In the genomic region with DNA sequence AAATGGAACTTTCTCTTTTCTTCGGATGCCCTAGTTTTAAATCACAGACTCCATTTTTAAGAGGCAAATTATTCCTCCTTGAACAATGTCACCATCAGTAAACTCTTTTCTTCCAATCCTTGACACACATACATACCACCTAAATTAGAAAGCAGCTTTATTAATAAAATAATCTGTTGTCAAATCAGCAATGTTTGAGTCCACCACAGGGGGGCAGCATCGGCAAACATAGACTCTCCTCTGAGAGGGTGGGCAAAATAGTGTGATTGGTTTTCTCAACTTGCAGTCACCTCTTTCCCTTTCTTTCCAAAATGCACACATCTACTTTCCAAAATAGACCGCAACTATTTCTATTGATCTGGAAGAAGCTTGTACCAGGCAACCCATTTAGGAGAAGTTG, we compare ENCODE assay signal across 8 cellular contexts.
DNase-seq lines count a peak whose midpoint lies in the region; ATAC-seq lines count a peak whose summit lies in the region.

No MANE protein-coding gene starts in this region.

- no peaks in the 10 kb centered on the region for H3K9me3 Mint-ChIP-seq in CD4-positive, CD25-positive, alpha-beta regulatory T cell

- H3K27ac ChIP-seq in CD4-positive, CD25-positive, alpha-beta regulatory T cell (ENCODE audit: insufficient read depth, low read length, poor library complexity, severe bottlenecking), result peak overlapping the region; percentile 57

- peak overlapping the region; percentile 38 to 65 (median 54) for H3K27ac Mint-ChIP-seq in CD4-positive, CD25-positive, alpha-beta regulatory T cell

- no peaks in the 10 kb centered on the region for H3K9me3 ChIP-seq in CD4-positive, CD25-positive, alpha-beta regulatory T cell (ENCODE audit: control insufficient read depth in 2 of 2, low read length in 2 of 2)

- H3K4me3 Mint-ChIP-seq in CD4-positive, CD25-positive, alpha-beta regulatory T cell, result peak overlapping the region; percentile 85 to 90 (median 87)

- H3K27me3 Mint-ChIP-seq in CD4-positive, CD25-positive, alpha-beta regulatory T cell, result peaks cover 5% of the 10 kb centered on the region

- peak overlapping the region; percentile 65 for H3K4me3 ChIP-seq in CD4-positive, CD25-positive, alpha-beta regulatory T cell (ENCODE audit: low read depth, low read length)

- no peaks in the 10 kb centered on the region for H3K36me3 Mint-ChIP-seq in CD4-positive, CD25-positive, alpha-beta regulatory T cell

- no peak for ATAC-seq in CD4-positive, CD25-positive, alpha-beta regulatory T cell (ENCODE audit: low read depth in 2 of 2)
- no peak for ATAC-seq in GM21515 (IDR thresholded peaks at IDR 0.05; ENCODE audit: unreplicated experiment)
- no peak for ATAC-seq in GM21717 (IDR thresholded peaks at IDR 0.05; ENCODE audit: unreplicated experiment)
- no peak for ATAC-seq in GM18858 (IDR thresholded peaks at IDR 0.05; ENCODE audit: unreplicated experiment)
- ATAC-seq in GM19324 (IDR thresholded peaks at IDR 0.05; ENCODE audit: low FRiP score, unreplicated experiment), result no peak

- peaks cover 0 to 24% (median 6%) of the 10 kb centered on the region in 4 donors for H3K4me1 Mint-ChIP-seq in CD4-positive, CD25-positive, alpha-beta regulatory T cell

- H3K27me3 ChIP-seq in CD4-positive, CD25-positive, alpha-beta regulatory T cell (ENCODE audit: control insufficient read depth, insufficient read depth, low read length), result no peaks in the 10 kb centered on the region

- H3K4me1 ChIP-seq in CD4-positive, CD25-positive, alpha-beta regulatory T cell (ENCODE audit: control insufficient read depth, insufficient read depth, low read length, poor library complexity, severe bottlenecking), result peaks cover 3% of the 10 kb centered on the region

- peak; percentile 21 to 50 (median 39) for DNase-seq in CD4-positive, CD25-positive, alpha-beta regulatory T cell
- DNase-seq in KG1 (lab: John Stamatoyannopoulos, UW) (peak; percentile 22), left kidney (ENCODE audit: low read depth, low spot score) (peak; percentile 28)
- DNase-seq in activated T-cell treated with anti-CD3 and anti-CD28 coated beads, Interleukin-2, amount 50 U/mL, for 48 hours, result peak; percentile 52 to 67

- no peaks in the 10 kb centered on the region for H3K36me3 ChIP-seq in CD4-positive, CD25-positive, alpha-beta regulatory T cell (ENCODE audit: control insufficient read depth, insufficient read depth, low read length)
